In genomic region chr13:21668665-21669599, GRCh38 we compare ENCODE assay signal across 8 cellular contexts. TPM values are rescaled to one million over a fixed set of nuclear protein-coding genes. Genes with fewer than 3 reads are reported as not detected.
DNase-seq lines count a peak whose midpoint lies in the region; ATAC-seq and TF ChIP-seq lines count a peak whose summit lies in the region.

No MANE protein-coding gene starts in this region.

- peak overlapping the region; percentile 66 for H3K4me3 ChIP-seq in MG63
- peak overlapping the region; percentile 55 to 76 for H3K4me3 ChIP-seq in right atrium auricular region
- H3K4me3 ChIP-seq in retinal pigment epithelial cell (ENCODE audit: low read length), result peak overlapping the region; percentile 55

- H3K36me3 ChIP-seq in MG63 (no peaks in the 10 kb centered on the region), right atrium auricular region (no peaks in the 10 kb centered on the region)

- ATAC-seq in HG02973 (IDR thresholded peaks at IDR 0.05; ENCODE audit: unreplicated experiment), result no peak
- ATAC-seq in GM21528 (IDR thresholded peaks at IDR 0.05; ENCODE audit: low FRiP score, unreplicated experiment), result no peak

- TF ChIP-seq CTCF in right atrium auricular region (IDR thresholded peaks at IDR 0.05), result no peak
- TF ChIP-seq CTCF in retinal pigment epithelial cell (conservative IDR thresholded peaks at IDR 0.05; ENCODE audit: low read depth, low read length), result no peak

- H3K9me3 ChIP-seq in MG63, result no peaks in the 10 kb centered on the region
- H3K9me3 ChIP-seq in right atrium auricular region, result no peaks in the 10 kb centered on the region

- DNase-seq in DMS79 (lab: John Stamatoyannopoulos, UW) (peak; percentile 52), MG63 (peak; percentile 37), activated gamma-delta T cell treated with Interleukin-2 at 50 U/mL for 16 hours (peak; percentile 50), right atrium auricular region (ENCODE audit: low spot score) (no peak), retinal pigment epithelial cell (ENCODE audit: low read depth) (no peak), KG1 (lab: John Stamatoyannopoulos, UW) (no peak)

- peak overlapping the region; percentile 77 to 84 for H3K27ac ChIP-seq in right atrium auricular region

- peaks cover 7% of the 10 kb centered on the region; the same call in 1 of the 2 replicates for H3K27me3 ChIP-seq in MG63
- no peaks in the 10 kb centered on the region for H3K27me3 ChIP-seq in right atrium auricular region

- peaks cover 0 to 46% of the 10 kb centered on the region in 2 donors for H3K4me1 ChIP-seq in right atrium auricular region

RNA-seq across cellular contexts. Expression of gene FGF9, which starts 1.9 kb away (rescaled TPM):
- total RNA-seq in MG63 (2014; rRNA removed; shearing (Covaris generic); ENCODE audit: low replicate concordance), result 0.92 and 4.3 TPM in 2 replicates
- total RNA-seq in right atrium auricular region, result 1 to 10 TPM; 3.2 to 5.9 TPM

Comparison
In these comparisons a context has a peak if more than half of its experiments do, and no peak if none do; other contexts are left out.
1. DNase-seq: peak in DMS79 (single experiment), MG63 (single experiment) and activated gamma-delta T cell treated with Interleukin-2 at 50 U/mL for 16 hours (single experiment); none in right atrium auricular region (single experiment), retinal pigment epithelial cell (single experiment) and KG1 (single experiment).
2. Peak in every context shown above with its lines, with median percentiles within 50 percentile points of each other: H3K4me3 ChIP-seq.